In the genomic region with DNA sequence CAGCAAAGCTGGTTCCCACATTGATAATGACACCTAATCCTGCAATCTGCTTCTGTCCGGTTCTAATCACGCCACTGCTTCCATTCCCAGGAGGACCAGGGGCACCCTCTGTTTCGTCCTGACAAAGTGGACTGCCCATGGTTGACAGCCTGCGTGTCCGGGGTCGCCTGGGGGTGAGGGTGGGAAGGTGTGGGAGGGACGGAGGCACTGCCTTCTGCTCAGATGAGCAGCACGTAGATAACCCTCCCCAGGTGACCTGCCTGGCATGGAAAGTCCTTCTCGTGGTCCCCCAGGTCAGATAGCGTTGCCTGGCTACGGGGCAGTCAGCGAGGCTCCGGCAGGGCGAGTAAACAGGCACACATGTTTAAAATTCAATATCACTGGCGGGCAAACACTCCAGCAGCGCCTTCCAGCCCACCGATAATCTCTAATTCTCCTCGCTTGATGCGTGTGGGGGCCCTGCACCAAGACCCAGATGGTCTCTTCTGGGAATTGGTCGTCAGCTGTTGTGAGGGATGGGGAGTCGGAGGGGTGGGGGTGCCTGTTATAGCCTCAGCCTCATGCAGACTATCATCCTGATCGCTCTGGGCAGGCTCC, we compare ENCODE assay signal across 18 cellular contexts.
DNase-seq lines count a peak whose midpoint lies in the region; ATAC-seq and TF ChIP-seq lines count a peak whose summit lies in the region.
"Had no signal": no experiment of that assay in that cellular context is flagged by ENCODE, and none has a peak within 500 bp of the region (broad histone marks: within the 10 kb centered on the region; RNA-seq: fewer than 3 reads in every experiment).

No MANE protein-coding gene starts in this region.

- ATAC-seq in left lung, result no peak
- ATAC-seq: K562 had no signal

- H3K4me1 ChIP-seq in BE2C (peaks cover 59% of the 10 kb centered on the region), osteoblast (ENCODE audit: insufficient read depth, low read length) (peaks cover 24% of the 10 kb centered on the region), tibial artery (peaks cover 0 to 11% (median 0%) of the 10 kb centered on the region in 4 donors), left lung (peaks cover 0 to 12% of the 10 kb centered on the region in 2 donors)
- H3K4me1 ChIP-seq in CD4-positive, alpha-beta memory T cell (ENCODE audit: insufficient read depth, low read length), result peaks cover 5% of the 10 kb centered on the region

- no peak overlapping the region for H3K4me3 Mint-ChIP-seq in CD4-positive, alpha-beta memory T cell

- no peaks in the 10 kb centered on the region for H3K27me3 Mint-ChIP-seq in CD4-positive, alpha-beta memory T cell

- CTCF ChIA-PET in CD4-positive, alpha-beta memory T cell (lab: Charles Lee; ENCODE audit: partially characterized antibody), result interaction anchor here (0.6 to 4.5 kb wide), 5 partner anchors 67 to 142 kb away, joined by 3 to 26 read pairs (median 5); no protein-coding TSS in a partner anchor

- no peaks in the 10 kb centered on the region for H4K20me1 ChIP-seq in osteoblast (ENCODE audit: insufficient read depth, low read length)

- H3K9me3 ChIP-seq in BE2C (no peaks in the 10 kb centered on the region), WERI-Rb-1 (ENCODE audit: severe bottlenecking) (no peaks in the 10 kb centered on the region), osteoblast (ENCODE audit: low read depth, low read length) (no peaks in the 10 kb centered on the region), tibial artery (no peaks in the 10 kb centered on the region), left lung (no peaks in the 10 kb centered on the region)
- no peaks in the 10 kb centered on the region for H3K9me3 ChIP-seq in CD4-positive, alpha-beta memory T cell (ENCODE audit: control insufficient read depth in 1 of 2, low read length in 2 of 2)

- H3K27ac Mint-ChIP-seq in CD4-positive, alpha-beta memory T cell, result no peak overlapping the region

- DNase-seq in BE2C, result peak; percentile 86
- DNase-seq in NCI-H2171 treated with DMSO at 0.1 percent for 48 hours (lab: John Stamatoyannopoulos, UW), result peak; percentile 90
- DNase-seq in WERI-Rb-1, result peak; percentile 89
- peak; percentile 29 for DNase-seq in osteoblast (ENCODE audit: insufficient read length, low spot score, missing footprints)
- DNase-seq in midbrain (lab: John Stamatoyannopoulos, UW), result no peak
- DNase-seq in tibial artery, result no peak
- DNase-seq in CD4-positive, alpha-beta memory T cell, result no peak
- no peak for DNase-seq in left lung
- DNase-seq: C1 segment of cervical spinal cord, DMS153, HCEC 1CT, MV-4-11, NCI-H1417, NCI-H187 treated with DMSO at 0.1 percent for 48 hours, NCI-H446 treated with DMSO at 0.1 percent for 48 hours, NCI-H774, PC-9 had no signal

- POLR2A ChIA-PET in CD4-positive, alpha-beta memory T cell (lab: Charles Lee; ENCODE audit: partially characterized antibody), result no interaction called here

- intact Hi-C loops in tibial artery (cut with DNase I; ENCODE audit: low total_unique reads), result no loop called here
- intact Hi-C loops in CD4-positive, alpha-beta memory T cell (cut with micrococcal nuclease), result no loop called here
- intact Hi-C loops in left lung (cut with DNase I), result no loop called here

- H3K27me3 ChIP-seq in BE2C (no peaks in the 10 kb centered on the region), WERI-Rb-1 (ENCODE audit: insufficient read depth, low read depth, severe bottlenecking) (no peaks in the 10 kb centered on the region), osteoblast (ENCODE audit: insufficient read depth, low read length) (no peaks in the 10 kb centered on the region), tibial artery (no peaks in the 10 kb centered on the region), left lung (peaks cover 0 to 20% of the 10 kb centered on the region in 2 donors)
- H3K27me3 ChIP-seq in CD4-positive, alpha-beta memory T cell (ENCODE audit: insufficient read depth, low read length), result no peaks in the 10 kb centered on the region

- H3K36me3 Mint-ChIP-seq in CD4-positive, alpha-beta memory T cell, result peaks cover 29 to 42% of the 10 kb centered on the region in 2 donors

- peaks cover 13 to 36% (median 18%) of the 10 kb centered on the region in 4 donors for H3K4me1 Mint-ChIP-seq in CD4-positive, alpha-beta memory T cell

- H3K27ac ChIP-seq in WERI-Rb-1 (peak overlapping the region; percentile 95), osteoblast (ENCODE audit: low read depth, low read length) (no peak overlapping the region), tibial artery (no peak overlapping the region), left lung (no peak overlapping the region)
- H3K27ac ChIP-seq in CD4-positive, alpha-beta memory T cell (ENCODE audit: low read depth, low read length), result no peak overlapping the region
- H3K27ac ChIP-seq: PC-9 had no signal

- H3K79me2 ChIP-seq in osteoblast (ENCODE audit: insufficient read depth, low read length), result no peaks in the 10 kb centered on the region

- TF ChIP-seq CTCF in BE2C (IDR thresholded peaks at IDR 0.05; ENCODE audit: low read depth, low read length) (no peak), WERI-Rb-1 (IDR thresholded peaks at IDR 0.05; ENCODE audit: low read depth, low read length) (no peak), osteoblast (IDR thresholded peaks at IDR 0.05; ENCODE audit: extremely low read depth, low read depth, low read length) (no peak), tibial artery (IDR thresholded peaks at IDR 0.05) (no peak), left lung (IDR thresholded peaks at IDR 0.05) (no peak)

- peaks cover 0 to 2% (median 0%) of the 10 kb centered on the region in 8 donors for H3K9me3 Mint-ChIP-seq in CD4-positive, alpha-beta memory T cell

- no peak overlapping the region for H3K4me2 ChIP-seq in osteoblast (ENCODE audit: insufficient read depth, low read length)
- H3K4me2 ChIP-seq: PC-9 had no signal

- H3K4me3 ChIP-seq in BE2C (ENCODE audit: low read depth, low read length) (no peak overlapping the region), WERI-Rb-1 (ENCODE audit: low read depth, low read length) (peak overlapping the region; percentile 10), osteoblast (ENCODE audit: insufficient read depth, low read length) (no peak overlapping the region), tibial artery (no peak overlapping the region), left lung (no peak overlapping the region)
- no peak overlapping the region for H3K4me3 ChIP-seq in CD4-positive, alpha-beta memory T cell (ENCODE audit: low read length in 2 of 2)
- H3K4me3 ChIP-seq: K562, PC-9 had no signal

- peaks cover 6% of the 10 kb centered on the region; the same call in 1 of the 2 replicates for H3K36me3 ChIP-seq in BE2C
- H3K36me3 ChIP-seq in WERI-Rb-1, result peaks cover 11% of the 10 kb centered on the region
- no peaks in the 10 kb centered on the region for H3K36me3 ChIP-seq in osteoblast (ENCODE audit: insufficient read depth, low read length)
- no peaks in the 10 kb centered on the region for H3K36me3 ChIP-seq in tibial artery
- H3K36me3 ChIP-seq in CD4-positive, alpha-beta memory T cell (ENCODE audit: insufficient read depth, low read length), result peaks cover 9% of the 10 kb centered on the region
- no peaks in the 10 kb centered on the region for H3K36me3 ChIP-seq in left lung

- H2AFZ ChIP-seq in osteoblast (ENCODE audit: low read length), result no peak overlapping the region
- H2AFZ ChIP-seq: PC-9 had no signal

Comparison
In these comparisons a context has a peak if more than half of its experiments do, and no peak if none do; other contexts are left out.
1. DNase-seq: peak in BE2C (single experiment), NCI-H2171 treated with DMSO at 0.1 percent for 48 hours (single experiment), WERI-Rb-1 (single experiment) and osteoblast (single experiment); none in midbrain (single experiment), tibial artery (0 of 2), CD4-positive, alpha-beta memory T cell (0 of 5) and left lung (0 of 2).